In genomic region chr2:85024372-85025047, GRCh38 we compare ENCODE assay signal across 2 cellular contexts.
A peak's percentile ranks its signal among the peaks of the same experiment; 100 is the strongest.
TF ChIP-seq lines count a peak whose summit lies in the region.

No MANE protein-coding gene starts in this region.

TF ChIP-seq in liver, 16 proteins besides CTCF, POLR2A, EP300 and RAD21:
- TF ChIP-seq ZBTB33 (IDR thresholded peaks at IDR 0.05): no peak
- no peak for TF ChIP-seq SP1 (IDR thresholded peaks at IDR 0.05)
- TF ChIP-seq RXRA (IDR thresholded peaks at IDR 0.05): no peak
- peak; percentile 77 for TF ChIP-seq REST (IDR thresholded peaks at IDR 0.05)

TF ChIP-seq in HepG2, 621 proteins besides CTCF, POLR2A, EP300 and RAD21 (continued from another document):
- TF ChIP-seq PRDM4 (CRISPR knock-in tag; IDR thresholded peaks at IDR 0.05; ENCODE audit: borderline replicate concordance) (no peak), ZNF777 (CRISPR knock-in tag; IDR thresholded peaks at IDR 0.05) (no peak), MYC (CRISPR knock-in tag; IDR thresholded peaks at IDR 0.05; ENCODE audit: borderline replicate concordance) (no peak), CENPX (CRISPR knock-in tag; IDR thresholded peaks at IDR 0.05) (no peak), ZFP41 (CRISPR knock-in tag; IDR thresholded peaks at IDR 0.05; ENCODE audit: borderline replicate concordance) (no peak), SNAPC2 (CRISPR knock-in tag; IDR thresholded peaks at IDR 0.05) (no peak), MED1 (CRISPR knock-in tag; IDR thresholded peaks at IDR 0.05) (no peak), ZNF672 (CRISPR knock-in tag; IDR thresholded peaks at IDR 0.05) (no peak), KLF15 (CRISPR knock-in tag; IDR thresholded peaks at IDR 0.05; ENCODE audit: borderline replicate concordance) (no peak), ZMAT5 (CRISPR knock-in tag; IDR thresholded peaks at IDR 0.05; ENCODE audit: borderline replicate concordance, low read depth) (no peak)
- TF ChIP-seq, protein P1, sequence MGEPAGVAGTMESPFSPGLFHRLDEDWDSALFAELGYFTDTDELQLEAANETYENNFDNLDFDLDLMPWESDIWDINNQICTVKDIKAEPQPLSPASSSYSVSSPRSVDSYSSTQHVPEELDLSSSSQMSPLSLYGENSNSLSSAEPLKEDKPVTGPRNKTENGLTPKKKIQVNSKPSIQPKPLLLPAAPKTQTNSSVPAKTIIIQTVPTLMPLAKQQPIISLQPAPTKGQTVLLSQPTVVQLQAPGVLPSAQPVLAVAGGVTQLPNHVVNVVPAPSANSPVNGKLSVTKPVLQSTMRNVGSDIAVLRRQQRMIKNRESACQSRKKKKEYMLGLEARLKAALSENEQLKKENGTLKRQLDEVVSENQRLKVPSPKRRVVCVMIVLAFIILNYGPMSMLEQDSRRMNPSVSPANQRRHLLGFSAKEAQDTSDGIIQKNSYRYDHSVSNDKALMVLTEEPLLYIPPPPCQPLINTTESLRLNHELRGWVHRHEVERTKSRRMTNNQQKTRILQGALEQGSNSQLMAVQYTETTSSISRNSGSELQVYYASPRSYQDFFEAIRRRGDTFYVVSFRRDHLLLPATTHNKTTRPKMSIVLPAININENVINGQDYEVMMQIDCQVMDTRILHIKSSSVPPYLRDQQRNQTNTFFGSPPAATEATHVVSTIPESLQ (CRISPR knock-in tag; conservative IDR thresholded peaks at IDR 0.05): no peak
TF ChIP-seq in HepG2: peak in this region for 0.
